In genomic region chr16:88811850-88812736, GRCh38 we compare ENCODE assay signal across 8 cellular contexts.
DNase-seq lines count a peak whose midpoint lies in the region; ATAC-seq, FAIRE-seq and TF ChIP-seq lines count a peak whose summit lies in the region.

TSS of gene APRT (minus strand) at chr16:88811928. CDS start at chr16:88811899, 29 bp downstream.

- H3K27ac Mint-ChIP-seq in nephron = peak within 1 kb of the TSS; percentile 80 to 99 (median 98)

- POLR2A ChIA-PET in RWPE1 (lab: Yijun Ruan, JAX; ENCODE audit: low non-redundant PET) = no interaction called here

- TF ChIP-seq POLR2A in H54 (IDR thresholded peaks at IDR 0.05; ENCODE audit: low read depth, low read length) = peak; percentile 71

- no peaks in the 10 kb centered on the region for H3K4me1 Mint-ChIP-seq in nephron

- no peaks in the 10 kb centered on the region for H3K9me3 Mint-ChIP-seq in nephron

- DNase-seq in ELR (ENCODE audit: low read depth) (peak; percentile 94), H54 (ENCODE audit: insufficient read length, low spot score) (peak; percentile 88), LoVo (ENCODE audit: low spot score) (peak; percentile 96), RWPE1 (ENCODE audit: low spot score) (peak; percentile 97), fibroblast of pulmonary artery (ENCODE audit: low read depth) (peak; percentile 96)
- peak; percentile 95 for DNase-seq in activated T-helper 9 cell treated with anti-CD3 and anti-CD28 coated beads, Interleukin-2, amount 50 U/mL, for 16 hours (ENCODE audit: low read depth)
- peak; percentile 99 for DNase-seq in stimulated activated naive CD8-positive, alpha-beta T cell treated with anti-CD3 and anti-CD28 coated beads, Interleukin-15, Interleukin-2, amounts not matched to agents 100 U/mL and 50 U/mL, for 24 hours

- CTCF ChIA-PET in RWPE1 (lab: Yijun Ruan, JAX) = interaction anchor here (0.5 to 1.7 kb wide), 6 partner anchors 11 to 356 kb away, joined by 3 to 5 read pairs (median 4); no protein-coding TSS in a partner anchor

- TF ChIP-seq CTCF in RWPE1 (conservative IDR thresholded peaks at IDR 0.05; ENCODE audit: low read depth) (peak; percentile 59), fibroblast of pulmonary artery (IDR thresholded peaks at IDR 0.05; ENCODE audit: low read length, missing control alignments) (no peak), nephron (IDR thresholded peaks at IDR 0.05; ENCODE audit: unreplicated experiment in 3 of 3) (peak; percentile 38 to 57 (median 48))

- peak; percentile 70 for ATAC-seq in stimulated activated naive CD8-positive, alpha-beta T cell treated with anti-CD3 and anti-CD28 coated beads, Interleukin-15, Interleukin-2, amounts not matched to agents 100 U/mL and 50 U/mL, for 24 hours

- FAIRE-seq in H54 (lab: Jason Lieb, UNC) = no peak

- H3K4me3 ChIP-seq in fibroblast of pulmonary artery (replicated peaks; ENCODE audit: low read depth, low read length) = peak within 1 kb of the TSS; percentile 70

- H3K27me3 Mint-ChIP-seq in nephron (ENCODE audit: low read depth) = no peaks in the 10 kb centered on the region

- peak within 1 kb of the TSS; percentile 98 for H3K27ac ChIP-seq in RWPE1

- peaks cover 5% of the 10 kb centered on the region for H3K36me3 Mint-ChIP-seq in nephron (ENCODE audit: low read depth)

- H3K4me3 Mint-ChIP-seq in nephron = peak within 1 kb of the TSS; percentile 95

Comparison
In these comparisons a context has a peak if more than half of its experiments do, and no peak if none do; other contexts are left out.
1. Peak in every context shown above with its lines: DNase-seq, ATAC-seq, H3K4me3 ChIP-seq and H3K27ac ChIP-seq.